ENCODE assay signal across 21 cellular contexts in the genomic region with DNA sequence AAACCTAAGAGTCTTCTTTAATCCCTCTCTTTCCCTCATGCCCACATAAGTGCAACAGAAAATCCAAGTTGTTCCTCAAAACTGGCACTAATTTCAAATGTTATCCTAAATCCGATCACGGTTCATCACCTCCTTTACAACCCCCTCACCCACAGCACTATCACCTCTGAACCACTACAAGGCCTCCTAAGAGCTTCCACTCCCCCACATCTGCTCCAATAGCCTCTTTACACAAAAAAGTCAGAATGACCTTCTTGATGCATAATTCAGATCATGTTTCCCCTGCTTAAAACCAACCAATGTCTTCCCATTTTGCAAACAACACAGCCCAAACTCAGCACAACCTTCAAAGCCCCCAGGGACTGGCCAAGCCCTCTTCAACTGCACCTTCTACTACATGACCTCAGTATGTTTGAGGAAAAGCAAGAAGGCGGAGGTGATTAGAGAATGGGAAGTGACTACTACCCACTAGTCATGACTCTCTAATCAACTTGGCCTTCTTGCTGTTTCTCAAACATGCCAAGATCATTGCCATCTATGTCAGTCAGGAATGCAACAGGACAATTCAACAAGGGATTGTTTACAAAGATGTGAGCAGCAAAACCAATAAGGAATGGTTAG. TPM values are rescaled to one million over a fixed set of nuclear protein-coding genes. Genes with fewer than 3 reads are reported as not detected.
"Had no signal": no experiment of that assay in that cellular context is flagged by ENCODE, and none has a peak within 500 bp of the region (broad histone marks: within the 10 kb centered on the region; RNA-seq: fewer than 3 reads in every experiment).

No MANE protein-coding gene starts in this region.

- H3K4me1 Mint-ChIP-seq: activated T-helper 17 cell treated with anti-CD3 and anti-CD28 coated beads, Interleukin-2, amount 50 U/mL, for 72 hours; naive B cell had no signal

- H3K9me3 ChIP-seq: gastroesophageal sphincter, heart right ventricle, lower lobe of right lung, pancreas, sigmoid colon, stomach, testis, upper lobe of right lung had no signal

- H3K9me3 Mint-ChIP-seq: activated T-helper 17 cell treated with anti-CD3 and anti-CD28 coated beads, Interleukin-2, amount 50 U/mL, for 72 hours; T-helper 2 cell treated with Interferon-gamma antibody and Interleukin-4, amounts not matched to agents 5 μg/mL and 100 μg/mL, for 36 hours had no signal

- H3K4me1 ChIP-seq: gastroesophageal sphincter, heart right ventricle, lower lobe of right lung, pancreas, sigmoid colon, stomach, testis, upper lobe of right lung had no signal

- H3K36me3 ChIP-seq: brain microvascular endothelial cell, gastroesophageal sphincter, heart right ventricle, lower lobe of right lung, pancreas, sigmoid colon, stomach, upper lobe of right lung had no signal

- H3K4me3 Mint-ChIP-seq: activated T-helper 17 cell treated with anti-CD3 and anti-CD28 coated beads, Interleukin-2, amount 50 U/mL, for 72 hours; T-helper 2 cell treated with Interferon-gamma antibody and Interleukin-4, amounts not matched to agents 5 μg/mL and 100 μg/mL, for 36 hours had no signal

- H3K27me3 Mint-ChIP-seq: activated T-helper 17 cell treated with anti-CD3 and anti-CD28 coated beads, Interleukin-2, amount 50 U/mL, for 72 hours had no signal

- H3K27ac Mint-ChIP-seq: activated T-helper 17 cell treated with anti-CD3 and anti-CD28 coated beads, Interleukin-2, amount 50 U/mL, for 72 hours; naive B cell; T-helper 2 cell treated with Interferon-gamma antibody and Interleukin-4, amounts not matched to agents 5 μg/mL and 100 μg/mL, for 36 hours had no signal

- H3K4me3 ChIP-seq: gastroesophageal sphincter, heart right ventricle, lower lobe of right lung, pancreas, sigmoid colon, stomach, testis, upper lobe of right lung had no signal

- H3K36me3 Mint-ChIP-seq: naive B cell had no signal

- ATAC-seq: activated CD4-positive, CD25-positive, alpha-beta regulatory T cell treated with anti-CD3 and anti-CD28 coated beads, Interleukin-2, amount 50 U/mL, for 24 hours; activated T-helper 17 cell treated with anti-CD3 and anti-CD28 coated beads, Interleukin-2, amount 50 U/mL, for 72 hours; gastroesophageal sphincter; heart right ventricle; left colon; lower lobe of right lung; pancreas; upper lobe of right lung had no signal

- H3K27ac ChIP-seq: brain microvascular endothelial cell, gastroesophageal sphincter, heart right ventricle, lower lobe of right lung, pancreas, sigmoid colon, stomach, testis, upper lobe of right lung had no signal

- DNase-seq: activated CD4-positive, alpha-beta T cell treated with anti-CD3 and anti-CD28 coated beads, Interleukin-2, amount 50 U/mL, for 4 hours; activated naive CD4-positive, alpha-beta T cell treated with Interleukin-2 at 50 U/mL for 16 hours; activated T-cell treated with anti-CD3 and anti-CD28 coated beads for 4 hours; anterior cingulate cortex; brain microvascular endothelial cell; cerebellar nuclear complex; effector CD8-positive, alpha-beta T cell; heart right ventricle; left colon; lower lobe of right lung; naive B cell; pancreas; sigmoid colon; stimulated activated CD4-positive, alpha-beta T cell treated with anti-CD3 and anti-CD28 coated beads, Interleukin-2, amount 100 ng/mL, for 24 hours; stomach; testis; upper lobe of right lung had no signal

- H3K27me3 ChIP-seq: brain microvascular endothelial cell, gastroesophageal sphincter, heart right ventricle, pancreas, sigmoid colon, stomach, testis, upper lobe of right lung had no signal

RNA-seq across cellular contexts. Expression of gene SULT1C4, which starts 36.6 kb away (rescaled TPM):
- total RNA-seq: activated T-helper 17 cell treated with anti-CD3 and anti-CD28 coated beads, Interleukin-2, amount 50 U/mL, for 72 hours had no signal
